Comparison of ENCODE assay signal across 9 cellular contexts in the genomic region with DNA sequence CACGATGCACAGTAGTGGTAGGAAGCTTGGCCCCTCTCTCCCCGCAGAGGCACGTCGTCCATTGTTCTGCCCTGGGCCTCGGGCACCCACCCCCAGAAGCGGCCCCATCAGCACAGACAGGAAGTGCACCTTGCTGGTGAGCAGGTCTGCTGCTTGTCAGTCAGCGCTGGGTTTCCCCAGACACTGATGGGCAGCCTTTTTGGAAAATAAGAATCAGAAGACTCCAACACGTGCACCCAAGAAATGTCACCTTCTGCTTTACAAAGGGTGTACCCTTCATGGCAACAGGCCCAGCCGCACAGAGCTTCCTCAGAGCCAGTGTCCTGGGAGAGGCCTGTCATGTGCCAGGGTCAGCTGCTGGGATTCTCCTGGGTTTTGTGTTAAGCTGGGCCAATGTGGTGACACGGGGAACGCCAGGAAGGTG. TPM values are rescaled to one million over a fixed set of nuclear protein-coding genes. Genes with fewer than 3 reads are reported as not detected.
A peak's percentile ranks its signal among the peaks of the same experiment; 100 is the strongest.
DNase-seq lines count a peak whose midpoint lies in the region; ATAC-seq and TF ChIP-seq lines count a peak whose summit lies in the region.
"Had no signal": no experiment of that assay in that cellular context is flagged by ENCODE, and none has a peak within 500 bp of the region (broad histone marks: within the 10 kb centered on the region; RNA-seq: fewer than 3 reads in every experiment).

No MANE protein-coding gene starts in this region.

- peaks cover 100% of the 10 kb centered on the region for H3K4me1 ChIP-seq in OCI-LY1 (ENCODE audit: insufficient read depth, low read length, severe bottlenecking)
- H3K4me1 ChIP-seq: SJSA1 had no signal

- peak overlapping the region; percentile 30 for H3K4me2 ChIP-seq in OCI-LY1 (ENCODE audit: low read length)

- H3K79me2 ChIP-seq in OCI-LY1 (ENCODE audit: insufficient read depth, low read length) = no peaks in the 10 kb centered on the region

- TF ChIP-seq CTCF in OCI-LY1 (IDR thresholded peaks at IDR 0.05; ENCODE audit: low read length) = no peak

- H3K4me1 Mint-ChIP-seq in activated naive CD4-positive, alpha-beta T cell treated with anti-CD3 and anti-CD28 coated beads for 36 hours (ENCODE audit: low read depth) = peaks cover 8% of the 10 kb centered on the region
- peaks cover 3% of the 10 kb centered on the region for H3K4me1 Mint-ChIP-seq in activated naive CD4-positive, alpha-beta T cell treated with anti-CD3 and anti-CD28 coated beads, Interleukin-2, amount 10 ng/mL, durations not matched to agents 7 days and 5 days
- H3K4me1 Mint-ChIP-seq in stimulated activated naive B cell treated with anti-CD40 and anti-IgM and Interleukin-4, amounts not matched to agents 10 μg/mL and 1 μg/mL and 100 μg/mL, for 72 hours = peaks cover 70 to 89% of the 10 kb centered on the region in 2 donors
- peaks cover 19 to 22% of the 10 kb centered on the region in 2 donors for H3K4me1 Mint-ChIP-seq in natural killer cell treated with Interleukin-12 subunit alpha and Interleukin-12 subunit beta and Interleukin-15 and Interleukin-18, amount 100 ng/mL, for 72 hours (ENCODE audit: low read depth in 2 of 2)

- H3F3A ChIP-seq in OCI-LY1 (ENCODE audit: insufficient read depth, low read length) = peaks cover 4% of the 10 kb centered on the region; the same call in 1 of the 2 replicates

- no peaks in the 10 kb centered on the region for H3K27me3 ChIP-seq in OCI-LY1 (ENCODE audit: insufficient read depth, low read length)

- ATAC-seq in GM21737 (IDR thresholded peaks at IDR 0.05; ENCODE audit: unreplicated experiment) = peak; percentile 40
- peak; percentile 72 to 74 for ATAC-seq in stimulated activated naive B cell treated with anti-CD40 and anti-IgM and Interleukin-4, amounts not matched to agents 10 μg/mL and 1 μg/mL and 100 μg/mL, for 72 hours (replicated peaks)
- no peak for ATAC-seq in natural killer cell treated with Interleukin-12 subunit alpha and Interleukin-12 subunit beta and Interleukin-15 and Interleukin-18, amount 100 ng/mL, for 72 hours

- H3K9me2 ChIP-seq in OCI-LY1 (ENCODE audit: low read depth, low read length) = no peaks in the 10 kb centered on the region

- no peak overlapping the region for H3K4me3 ChIP-seq in OCI-LY1 (ENCODE audit: low read depth, low read length, poor library complexity, severe bottlenecking)
- H3K4me3 ChIP-seq: SJSA1 had no signal

- no peaks in the 10 kb centered on the region for H4K20me1 ChIP-seq in OCI-LY1 (ENCODE audit: insufficient read depth, low read length)

- peak overlapping the region; percentile 97 for H3K27ac ChIP-seq in OCI-LY1 (ENCODE audit: low read depth, low read length, poor library complexity, severe bottlenecking)
- H3K27ac ChIP-seq: SJSA1 had no signal

- no peaks in the 10 kb centered on the region for H3K27me3 Mint-ChIP-seq in activated naive CD4-positive, alpha-beta T cell treated with anti-CD3 and anti-CD28 coated beads for 36 hours (ENCODE audit: low read depth)
- H3K27me3 Mint-ChIP-seq in activated naive CD4-positive, alpha-beta T cell treated with anti-CD3 and anti-CD28 coated beads, Interleukin-2, amount 10 ng/mL, durations not matched to agents 7 days and 5 days = no peaks in the 10 kb centered on the region
- H3K27me3 Mint-ChIP-seq in stimulated activated naive B cell treated with anti-CD40 and anti-IgM and Interleukin-4, amounts not matched to agents 10 μg/mL and 1 μg/mL and 100 μg/mL, for 72 hours = no peaks in the 10 kb centered on the region
- H3K27me3 Mint-ChIP-seq in natural killer cell treated with Interleukin-12 subunit alpha and Interleukin-12 subunit beta and Interleukin-15 and Interleukin-18, amount 100 ng/mL, for 72 hours = no peaks in the 10 kb centered on the region

- peak overlapping the region; percentile 59 for H3K9ac ChIP-seq in OCI-LY1 (ENCODE audit: low read length)

- H3K36me3 Mint-ChIP-seq in activated naive CD4-positive, alpha-beta T cell treated with anti-CD3 and anti-CD28 coated beads for 36 hours (ENCODE audit: low read depth) = no peaks in the 10 kb centered on the region
- no peaks in the 10 kb centered on the region for H3K36me3 Mint-ChIP-seq in activated naive CD4-positive, alpha-beta T cell treated with anti-CD3 and anti-CD28 coated beads, Interleukin-2, amount 10 ng/mL, durations not matched to agents 7 days and 5 days
- peaks cover 8 to 30% of the 10 kb centered on the region in 2 donors for H3K36me3 Mint-ChIP-seq in stimulated activated naive B cell treated with anti-CD40 and anti-IgM and Interleukin-4, amounts not matched to agents 10 μg/mL and 1 μg/mL and 100 μg/mL, for 72 hours
- no peaks in the 10 kb centered on the region for H3K36me3 Mint-ChIP-seq in natural killer cell treated with Interleukin-12 subunit alpha and Interleukin-12 subunit beta and Interleukin-15 and Interleukin-18, amount 100 ng/mL, for 72 hours

- CTCF ChIA-PET in activated naive CD4-positive, alpha-beta T cell treated with anti-CD3 and anti-CD28 coated beads for 36 hours (lab: Charles Lee) = interaction anchor here (1.2 to 1.6 kb wide), 2 partner anchors 12 to 17 kb away, joined by 3 read pairs; no protein-coding TSS in a partner anchor
- CTCF ChIA-PET in activated naive CD4-positive, alpha-beta T cell treated with anti-CD3 and anti-CD28 coated beads, Interleukin-2, amount 10 ng/mL, durations not matched to agents 7 days and 5 days (lab: Charles Lee) = interaction anchor here (0.8 kb wide), 1 partner anchor 8 kb away, joined by 3 read pairs; no protein-coding TSS in a partner anchor

- no peaks in the 10 kb centered on the region for H3K9me3 Mint-ChIP-seq in activated naive CD4-positive, alpha-beta T cell treated with anti-CD3 and anti-CD28 coated beads for 36 hours
- peaks cover 1% of the 10 kb centered on the region for H3K9me3 Mint-ChIP-seq in activated naive CD4-positive, alpha-beta T cell treated with anti-CD3 and anti-CD28 coated beads, Interleukin-2, amount 10 ng/mL, durations not matched to agents 7 days and 5 days
- H3K9me3 Mint-ChIP-seq in stimulated activated naive B cell treated with anti-CD40 and anti-IgM and Interleukin-4, amounts not matched to agents 10 μg/mL and 1 μg/mL and 100 μg/mL, for 72 hours = peaks cover 1 to 3% of the 10 kb centered on the region in 2 donors
- H3K9me3 Mint-ChIP-seq in natural killer cell treated with Interleukin-12 subunit alpha and Interleukin-12 subunit beta and Interleukin-15 and Interleukin-18, amount 100 ng/mL, for 72 hours = no peaks in the 10 kb centered on the region

- H2AFZ ChIP-seq in OCI-LY1 (ENCODE audit: low read length) = no peak overlapping the region

- H3K27ac Mint-ChIP-seq in activated naive CD4-positive, alpha-beta T cell treated with anti-CD3 and anti-CD28 coated beads for 36 hours = peak overlapping the region; percentile 19
- H3K27ac Mint-ChIP-seq in activated naive CD4-positive, alpha-beta T cell treated with anti-CD3 and anti-CD28 coated beads, Interleukin-2, amount 10 ng/mL, durations not matched to agents 7 days and 5 days = no peak overlapping the region
- H3K27ac Mint-ChIP-seq in stimulated activated naive B cell treated with anti-CD40 and anti-IgM and Interleukin-4, amounts not matched to agents 10 μg/mL and 1 μg/mL and 100 μg/mL, for 72 hours = peak overlapping the region; percentile 100
- no peak overlapping the region for H3K27ac Mint-ChIP-seq in natural killer cell treated with Interleukin-12 subunit alpha and Interleukin-12 subunit beta and Interleukin-15 and Interleukin-18, amount 100 ng/mL, for 72 hours

- no peaks in the 10 kb centered on the region for H3K36me3 ChIP-seq in OCI-LY1 (ENCODE audit: insufficient read depth, low read length)
- H3K36me3 ChIP-seq: SJSA1 had no signal

- intact Hi-C loops in activated naive CD4-positive, alpha-beta T cell treated with anti-CD3 and anti-CD28 coated beads for 36 hours (cut with micrococcal nuclease) = no loop called here

- H3K4me3 Mint-ChIP-seq in activated naive CD4-positive, alpha-beta T cell treated with anti-CD3 and anti-CD28 coated beads for 36 hours = no peak overlapping the region
- H3K4me3 Mint-ChIP-seq in activated naive CD4-positive, alpha-beta T cell treated with anti-CD3 and anti-CD28 coated beads, Interleukin-2, amount 10 ng/mL, durations not matched to agents 7 days and 5 days = no peak overlapping the region
- peak overlapping the region; percentile 71 to 80 for H3K4me3 Mint-ChIP-seq in stimulated activated naive B cell treated with anti-CD40 and anti-IgM and Interleukin-4, amounts not matched to agents 10 μg/mL and 1 μg/mL and 100 μg/mL, for 72 hours
- H3K4me3 Mint-ChIP-seq in natural killer cell treated with Interleukin-12 subunit alpha and Interleukin-12 subunit beta and Interleukin-15 and Interleukin-18, amount 100 ng/mL, for 72 hours = no peak overlapping the region

- DNase-seq in activated naive CD4-positive, alpha-beta T cell treated with anti-CD3 and anti-CD28 coated beads for 36 hours = no peak
- no peak for DNase-seq in activated naive CD4-positive, alpha-beta T cell treated with anti-CD3 and anti-CD28 coated beads, Interleukin-2, amount 10 ng/mL, durations not matched to agents 7 days and 5 days
- peak; percentile 89 for DNase-seq in stimulated activated naive B cell treated with anti-CD40 and anti-IgM and Interleukin-4, amounts not matched to agents 10 μg/mL and 1 μg/mL and 100 μg/mL, for 72 hours
- DNase-seq in cerebellar cortex (ENCODE audit: low spot score) (no peak), HT-29 (ENCODE audit: low spot score) (no peak)
- DNase-seq in natural killer cell treated with Interleukin-12 subunit alpha and Interleukin-12 subunit beta and Interleukin-15 and Interleukin-18, amount 100 ng/mL, for 72 hours (ENCODE audit: low spot score) = no peak

- no peaks in the 10 kb centered on the region for H3K9me3 ChIP-seq in OCI-LY1 (ENCODE audit: low read length)
- H3K9me3 ChIP-seq: SJSA1 had no signal

RNA-seq across cellular contexts. Expression of a gene that starts 34.7 kb away (rescaled TPM):
- 100 to 1,000 TPM; 500 to 504 TPM for total RNA-seq in activated naive CD4-positive, alpha-beta T cell treated with anti-CD3 and anti-CD28 coated beads for 36 hours
- 100 to 1,000 TPM; 112 to 388 TPM for total RNA-seq in natural killer cell treated with Interleukin-12 subunit alpha and Interleukin-12 subunit beta and Interleukin-15 and Interleukin-18, amount 100 ng/mL, for 72 hours
- not detected in 2 replicates for total RNA-seq in HT-29 (2014; rRNA removed; shearing (Covaris generic))

Comparison
In these comparisons a context has a peak if more than half of its experiments do, and no peak if none do; other contexts are left out.
1. H3K27ac Mint-ChIP-seq: peak in activated naive CD4-positive, alpha-beta T cell treated with anti-CD3 and anti-CD28 coated beads for 36 hours (single experiment) and stimulated activated naive B cell treated with anti-CD40 and anti-IgM and Interleukin-4, amounts not matched to agents 10 μg/mL and 1 μg/mL and 100 μg/mL, for 72 hours (single experiment); none in activated naive CD4-positive, alpha-beta T cell treated with anti-CD3 and anti-CD28 coated beads, Interleukin-2, amount 10 ng/mL, durations not matched to agents 7 days and 5 days (single experiment) and natural killer cell treated with Interleukin-12 subunit alpha and Interleukin-12 subunit beta and Interleukin-15 and Interleukin-18, amount 100 ng/mL, for 72 hours (0 of 2).
2. H3K4me3 Mint-ChIP-seq: peak in stimulated activated naive B cell treated with anti-CD40 and anti-IgM and Interleukin-4, amounts not matched to agents 10 μg/mL and 1 μg/mL and 100 μg/mL, for 72 hours (2 of 2); none in activated naive CD4-positive, alpha-beta T cell treated with anti-CD3 and anti-CD28 coated beads for 36 hours (single experiment), activated naive CD4-positive, alpha-beta T cell treated with anti-CD3 and anti-CD28 coated beads, Interleukin-2, amount 10 ng/mL, durations not matched to agents 7 days and 5 days (single experiment) and natural killer cell treated with Interleukin-12 subunit alpha and Interleukin-12 subunit beta and Interleukin-15 and Interleukin-18, amount 100 ng/mL, for 72 hours (single experiment).
3. ATAC-seq: peak in GM21737 (single experiment) and stimulated activated naive B cell treated with anti-CD40 and anti-IgM and Interleukin-4, amounts not matched to agents 10 μg/mL and 1 μg/mL and 100 μg/mL, for 72 hours (2 of 2); none in natural killer cell treated with Interleukin-12 subunit alpha and Interleukin-12 subunit beta and Interleukin-15 and Interleukin-18, amount 100 ng/mL, for 72 hours (0 of 2).
4. RNA of a gene that starts 34.7 kb away (total RNA-seq): 500 to 504 TPM in activated naive CD4-positive, alpha-beta T cell treated with anti-CD3 and anti-CD28 coated beads for 36 hours and 112 to 388 TPM in natural killer cell treated with Interleukin-12 subunit alpha and Interleukin-12 subunit beta and Interleukin-15 and Interleukin-18, amount 100 ng/mL, for 72 hours; not detected in HT-29; every median in the first group is over 100 times any median in the second.